Comparison of ENCODE assay signal across 21 cellular contexts in genomic region chr2:240596080-240596460, GRCh38. TPM values are rescaled to one million over a fixed set of nuclear protein-coding genes. Genes with fewer than 3 reads are reported as not detected.
DNase-seq lines count a peak whose midpoint lies in the region; ATAC-seq, FAIRE-seq and TF ChIP-seq lines count a peak whose summit lies in the region.
"Had no signal": no experiment of that assay in that cellular context is flagged by ENCODE, and none has a peak within 500 bp of the region (broad histone marks: within the 10 kb centered on the region; RNA-seq: fewer than 3 reads in every experiment).

No MANE protein-coding gene starts in this region.

- FAIRE-seq in H54 (lab: Jason Lieb, UNC): no peak
- FAIRE-seq: endothelial cell of umbilical vein, RCC 7860 had no signal

- H3K27ac ChIP-seq in C4-2B (peak overlapping the region; percentile 57), right cardiac atrium (ENCODE audit: low read length) (peak overlapping the region; percentile 48), spleen (no peak overlapping the region)
- H3K27ac ChIP-seq: neutrophil, SK-N-MC, tibial nerve had no signal

- TF ChIP-seq CTCF in C4-2B (conservative IDR thresholded peaks at IDR 0.05): no peak
- no peak for TF ChIP-seq CTCF in spleen (IDR thresholded peaks at IDR 0.05 in 8 of 11, conservative IDR thresholded peaks at IDR 0.05 in 3 of 11)

- H3K4me1 Mint-ChIP-seq in T-helper 17 cell: peaks cover 7% of the 10 kb centered on the region
- H3K4me1 Mint-ChIP-seq: activated CD4-positive, alpha-beta T cell treated with anti-CD3 and anti-CD28 coated beads for 36 hours had no signal

- peaks cover 5% of the 10 kb centered on the region for H3K36me3 Mint-ChIP-seq in T-helper 17 cell (ENCODE audit: low read depth)
- H3K36me3 Mint-ChIP-seq: immature natural killer cell had no signal

- H3K9me3 ChIP-seq in T-helper 17 cell (ENCODE audit: control insufficient read depth, low read length, poor library complexity, severe bottlenecking) (no peaks in the 10 kb centered on the region), right cardiac atrium (ENCODE audit: control insufficient read depth, low read length) (no peaks in the 10 kb centered on the region), spleen (no peaks in the 10 kb centered on the region)
- H3K9me3 ChIP-seq: neutrophil, tibial nerve had no signal

- H3K27me3 Mint-ChIP-seq in T-helper 17 cell: no peaks in the 10 kb centered on the region
- H3K27me3 Mint-ChIP-seq: activated CD4-positive, alpha-beta T cell treated with anti-CD3 and anti-CD28 coated beads for 36 hours had no signal

- H3K27me3 ChIP-seq in right cardiac atrium (ENCODE audit: control insufficient read depth, insufficient read depth) (no peaks in the 10 kb centered on the region), spleen (replicated peaks in 1 of 7) (no peaks in the 10 kb centered on the region)
- H3K27me3 ChIP-seq: cardiac muscle cell, neutrophil, tibial nerve had no signal

- H3K4me1 ChIP-seq in right cardiac atrium (ENCODE audit: control insufficient read depth, insufficient read depth, low read length) (no peaks in the 10 kb centered on the region), spleen (peaks cover 0 to 8% (median 4%) of the 10 kb centered on the region in 6 donors)

- DNase-seq in T-helper 17 cell: peak in 2 of 3 donors; percentile 7 to 8
- DNase-seq in right cardiac atrium: peak; percentile 18 to 76 (median 65)
- peak; percentile 69 for DNase-seq in spleen
- no peak for DNase-seq in H54 (ENCODE audit: insufficient read length, low spot score)
- DNase-seq in stimulated activated naive CD8-positive, alpha-beta T cell treated with anti-CD3 and anti-CD28 coated beads, Interleukin-15, Interleukin-2, amounts not matched to agents 100 U/mL and 50 U/mL, for 24 hours: no peak
- DNase-seq: activated gamma-delta T cell; COR-L47; mammary epithelial cell; NCI-H2081 treated with DMSO at 0.1 percent for 48 hours; NK-92 treated with Interleukin-12 subunit alpha and Interleukin-12 subunit beta, amount 100 ng/mL, for 24 hours; T1000 had no signal

- TF ChIP-seq POLR2A in spleen (IDR thresholded peaks at IDR 0.05) (no peak), H54 (IDR thresholded peaks at IDR 0.05; ENCODE audit: low read depth, low read length) (no peak)

- H3K4me3 Mint-ChIP-seq in T-helper 17 cell: no peak overlapping the region
- H3K4me3 Mint-ChIP-seq: activated CD4-positive, alpha-beta T cell treated with anti-CD3 and anti-CD28 coated beads for 36 hours; immature natural killer cell had no signal

- no peak overlapping the region for H3K27ac Mint-ChIP-seq in T-helper 17 cell
- H3K27ac Mint-ChIP-seq: activated CD4-positive, alpha-beta T cell treated with anti-CD3 and anti-CD28 coated beads for 36 hours; immature natural killer cell had no signal

- ATAC-seq in T-helper 17 cell: no peak
- peak; percentile 2 to 27 for ATAC-seq in right cardiac atrium
- no peak for ATAC-seq in GM21717 (IDR thresholded peaks at IDR 0.05; ENCODE audit: unreplicated experiment)
- no peak for ATAC-seq in stimulated activated naive CD8-positive, alpha-beta T cell treated with anti-CD3 and anti-CD28 coated beads, Interleukin-15, Interleukin-2, amounts not matched to agents 100 U/mL and 50 U/mL, for 24 hours

- H3K4me3 ChIP-seq in right cardiac atrium (ENCODE audit: low read length) (no peak overlapping the region), spleen (no peak overlapping the region)
- H3K4me3 ChIP-seq: cardiac muscle cell, SK-N-MC, tibial nerve had no signal

- WGBS in right cardiac atrium: 71% methylated on average over 17 of the region's 17 CpGs
- WGBS in spleen, 5 donors: 89 to 96% (median 94%) methylated on average over 10 to 17 of the region's 17 CpGs

- intact Hi-C loops in right cardiac atrium (cut with DNase I): no loop called here
- intact Hi-C loops in spleen (cut with DNase I; ENCODE audit: low total_unique reads): no loop called here

- H3K36me3 ChIP-seq in spleen: peaks cover 0 to 100% (median 88%) of the 10 kb centered on the region in 6 donors

RNA-seq across cellular contexts. Expression of gene CAPN10, which starts 9.5 kb away (rescaled TPM):
- total RNA-seq in T-helper 17 cell (10 to 100 TPM; 64.2 to 82.9 TPM), right cardiac atrium (10 to 100 TPM; 21.2 to 44.3 (median 36.2) TPM), spleen (10 to 100 TPM; 43.0 to 82.6 (median 59.4) TPM)
- polyA plus RNA-seq in right cardiac atrium (40.1 TPM), spleen (10 to 100 TPM; 34.7 to 83.1 (median 66.1) TPM)

RNA-seq across cellular contexts. Expression of gene RNPEPL1, which starts 27.8 kb away (rescaled TPM):
- total RNA-seq in T-helper 17 cell (100 to 1,000 TPM; 111 to 130 TPM), right cardiac atrium (10 to 100 TPM; 40.4 to 61.6 (median 58.0) TPM), spleen (100 to 1,000 TPM in 2 of 7 donors, 10 to 100 TPM in 5; 57.2 to 116 (median 73.0) TPM)
- polyA plus RNA-seq in right cardiac atrium (108 TPM), spleen (100 to 1,000 TPM in 2 of 3 donors, 10 to 100 TPM in 1; 79.8 to 165 (median 107) TPM)

RNA-seq across cellular contexts. Expression of gene GPR35, which starts 29.2 kb away (rescaled TPM):
- total RNA-seq in T-helper 17 cell (10 to 100 TPM in 1 of 2 donors, 1 to 10 TPM in 1; 5.4 to 14.4 TPM), right cardiac atrium (1 to 10 TPM in 2 of 4 donors, under 1 TPM in 2; 0.53 to 1.4 (median 1.0) TPM), spleen (10 to 100 TPM; 10.3 to 25.3 (median 18.7) TPM)
- polyA plus RNA-seq in right cardiac atrium (0.84 TPM), spleen (10 to 100 TPM in 2 of 3 donors, 1 to 10 TPM in 1; 7.4 to 19.1 (median 17.8) TPM)

RNA-seq across cellular contexts. Expression of gene DUSP28, which starts 35.9 kb away (rescaled TPM):
- total RNA-seq in T-helper 17 cell (10 to 100 TPM; 12.5 to 12.8 TPM), right cardiac atrium (10 to 100 TPM in 3 of 4 donors, 1 to 10 TPM in 1; 9.6 to 14.9 (median 11.7) TPM), spleen (10 to 100 TPM in 1 of 7 donors, 1 to 10 TPM in 6; 5.9 to 13.6 (median 7.1) TPM)
- polyA plus RNA-seq in right cardiac atrium (10.9 TPM), spleen (1 to 10 TPM; 6.5 to 9.0 (median 7.9) TPM)

RNA-seq across cellular contexts. Expression of gene ANKMY1, which starts 38.3 kb away (rescaled TPM):
- 10 to 100 TPM; 34.6 to 42.6 TPM for total RNA-seq in T-helper 17 cell
- 1 to 10 TPM; 7.3 to 8.0 (median 7.6) TPM for total RNA-seq in right cardiac atrium
- 3.5 TPM for polyA plus RNA-seq in right cardiac atrium
- 10 to 100 TPM; 26.5 to 45.5 (median 30.1) TPM for total RNA-seq in spleen
- polyA plus RNA-seq in spleen: 10 to 100 TPM in 1 of 3 donors, 1 to 10 TPM in 2; 7.6 to 11.4 (median 8.1) TPM

Comparison
In these comparisons a context has a peak if more than half of its experiments do, and no peak if none do; other contexts are left out.
1. H3K27ac ChIP-seq: peak in C4-2B (single experiment) and right cardiac atrium (single experiment); none in spleen (0 of 8).
2. ATAC-seq: peak in right cardiac atrium (2 of 2); none in T-helper 17 cell (single experiment), GM21717 (single experiment) and stimulated activated naive CD8-positive, alpha-beta T cell treated with anti-CD3 and anti-CD28 coated beads, Interleukin-15, Interleukin-2, amounts not matched to agents 100 U/mL and 50 U/mL, for 24 hours (single experiment).
3. DNase-seq: peak in T-helper 17 cell (2 of 3), right cardiac atrium (3 of 3) and spleen (single experiment); none in H54 (single experiment) and stimulated activated naive CD8-positive, alpha-beta T cell treated with anti-CD3 and anti-CD28 coated beads, Interleukin-15, Interleukin-2, amounts not matched to agents 100 U/mL and 50 U/mL, for 24 hours (single experiment).